Comparison of ENCODE assay signal across 8 cellular contexts in the genomic region with DNA sequence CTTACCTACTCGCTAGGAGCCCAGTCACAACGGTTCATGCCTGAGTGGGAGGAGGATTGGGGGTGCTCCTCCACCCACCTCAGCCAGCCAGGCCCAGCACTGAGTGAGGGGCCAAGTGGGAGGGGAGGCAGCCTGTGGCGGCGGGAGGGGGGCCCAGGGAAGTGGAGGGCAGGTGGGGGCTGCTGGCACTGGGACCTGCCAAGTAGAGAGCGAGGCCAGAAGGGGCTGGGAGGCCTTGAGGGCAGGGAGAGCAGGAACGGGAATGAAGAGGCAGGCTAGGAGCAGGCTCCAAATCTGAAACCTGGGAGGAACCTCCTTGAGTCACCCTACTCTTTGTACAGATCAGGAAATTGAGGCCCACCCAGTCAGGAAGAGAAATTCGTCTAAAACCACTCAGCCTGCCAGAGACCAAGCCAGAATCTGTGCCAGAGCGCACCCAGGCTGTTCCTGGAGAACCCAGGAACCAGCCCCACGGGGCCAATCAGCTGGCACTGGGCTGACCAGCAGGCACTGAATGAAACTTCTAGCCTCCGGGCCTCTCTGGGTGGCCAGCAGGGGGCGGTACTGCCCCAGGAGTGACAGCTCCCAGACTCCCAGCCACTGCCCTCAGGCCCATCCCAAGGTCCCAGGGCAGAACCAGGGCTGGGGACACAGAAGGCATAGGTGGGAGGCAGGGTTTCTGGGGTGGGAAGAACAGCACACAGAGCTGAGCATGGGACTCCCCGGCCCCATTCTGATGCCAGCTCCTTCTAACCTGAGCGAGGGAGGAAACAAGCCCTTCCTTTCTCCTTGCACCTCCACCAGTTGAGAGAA. TPM values are rescaled to one million over a fixed set of nuclear protein-coding genes. Genes with fewer than 3 reads are reported as not detected.
DNase-seq lines count a peak whose midpoint lies in the region; ATAC-seq and TF ChIP-seq lines count a peak whose summit lies in the region.

No MANE protein-coding gene starts in this region.

- no peaks in the 10 kb centered on the region for H3K36me3 Mint-ChIP-seq in activated T-helper 1 cell treated with anti-CD3 and anti-CD28 coated beads, Interleukin-12 subunit alpha, Interleukin-12 subunit beta, Interleukin-2, Interleukin-4 antibody, amounts not matched to agents 30 ng/mL and 10 ng/mL and 1 ng/mL, durations not matched to agents 14 hours and 24 hours and 36 hours (ENCODE audit: low read depth)

- TF ChIP-seq CTCF in GM06990 (IDR thresholded peaks at IDR 0.05; ENCODE audit: insufficient read depth, low read length, poor library complexity, severe bottlenecking): peak; percentile 98
- TF ChIP-seq CTCF in Panc1 (IDR thresholded peaks at IDR 0.05): peak; percentile 95
- peak; percentile 91 for TF ChIP-seq CTCF in fibroblast of mammary gland (conservative IDR thresholded peaks at IDR 0.05; ENCODE audit: control insufficient read depth, insufficient read depth, low read depth, low read length)
- peak; percentile 72 for TF ChIP-seq CTCF in neural cell (IDR thresholded peaks at IDR 0.05; ENCODE audit: poor library complexity, severe bottlenecking)
- peak; percentile 93 to 99 (median 94) for TF ChIP-seq CTCF in testis (IDR thresholded peaks at IDR 0.05)

- no peaks in the 10 kb centered on the region for H3K36me3 ChIP-seq in GM06990 (ENCODE audit: control insufficient read depth, insufficient read depth, low read length)
- H3K36me3 ChIP-seq in Panc1 (ENCODE audit: control insufficient read depth, insufficient read depth, low read length): no peaks in the 10 kb centered on the region
- H3K36me3 ChIP-seq in neural cell (ENCODE audit: insufficient read depth, low read length): no peaks in the 10 kb centered on the region
- H3K36me3 ChIP-seq in testis (ENCODE audit: low read depth, missing control alignments): no peaks in the 10 kb centered on the region

- H3K27me3 ChIP-seq in GM06990 (replicated peaks; ENCODE audit: control insufficient read depth, insufficient read depth, low read length) (no peaks in the 10 kb centered on the region), Panc1 (ENCODE audit: control insufficient read depth, insufficient read depth, low read length) (no peaks in the 10 kb centered on the region), neural cell (ENCODE audit: insufficient read depth, low read depth, low read length) (no peaks in the 10 kb centered on the region), testis (no peaks in the 10 kb centered on the region)

- peaks cover 77% of the 10 kb centered on the region for H3K4me1 Mint-ChIP-seq in activated T-helper 1 cell treated with anti-CD3 and anti-CD28 coated beads, Interleukin-12 subunit alpha, Interleukin-12 subunit beta, Interleukin-2, Interleukin-4 antibody, amounts not matched to agents 30 ng/mL and 10 ng/mL and 1 ng/mL, durations not matched to agents 14 hours and 24 hours and 36 hours (ENCODE audit: low read depth)

- H3K27ac ChIP-seq in Panc1 (ENCODE audit: low read length): peak overlapping the region; percentile 12; the same call in 1 of the 2 replicates
- no peak overlapping the region for H3K27ac ChIP-seq in neural cell (ENCODE audit: low read length)
- H3K27ac ChIP-seq in testis: no peak overlapping the region

- 40 to 42% methylated on average over 12 to 13 of the region's 13 CpGs for WGBS in testis, 2 donors

- in situ Hi-C loops in Panc1 (cut with HindIII; ENCODE audit: low pct_unique_long_range_greater_than_20kb, low sequenced_read_pairs): no loop called here

- peak; percentile 71 for TF ChIP-seq RAD21 in neural cell (conservative IDR thresholded peaks at IDR 0.05)

- POLR2A ChIA-PET in Panc1 (lab: Charles Lee): interaction anchor here (0.6 kb wide), 1 partner anchor 89 kb away, joined by 3 read pairs; no protein-coding TSS in a partner anchor

- no TSS peak for BruUV-seq in Panc1 (replicated peaks; lab: Mats Ljungman, UMichigan)

- peaks cover 32% of the 10 kb centered on the region for H3K4me1 ChIP-seq in Panc1 (ENCODE audit: control insufficient read depth, insufficient read depth, low read length)
- H3K4me1 ChIP-seq in testis: peaks cover 25% of the 10 kb centered on the region

- H3K4me2 ChIP-seq in neural cell (ENCODE audit: low read length): no peak overlapping the region

- no peak for TF ChIP-seq POLR2A in testis (IDR thresholded peaks at IDR 0.05)

- no peak overlapping the region for H2AFZ ChIP-seq in neural cell (ENCODE audit: low read depth, low read length)

- DNase-seq in GM06990 (ENCODE audit: extremely low read depth, insufficient read length) (peak; percentile 81), HuH-7 (ENCODE audit: low spot score) (peak; percentile 99), Panc1 (ENCODE audit: low read depth, low spot score) (no peak), fibroblast of mammary gland (ENCODE audit: low read depth) (peak; percentile 75), testis (peak; percentile 93)
- DNase-seq in activated T-helper 1 cell treated with anti-CD3 and anti-CD28 coated beads, Interleukin-12 subunit alpha, Interleukin-12 subunit beta, Interleukin-2, Interleukin-4 antibody, amounts not matched to agents 30 ng/mL and 10 ng/mL and 1 ng/mL, durations not matched to agents 14 hours and 24 hours and 36 hours (ENCODE audit: low spot score): peak; percentile 70

- no peak overlapping the region for H3K9ac ChIP-seq in neural cell (ENCODE audit: low read length)

- H3K9me3 Mint-ChIP-seq in activated T-helper 1 cell treated with anti-CD3 and anti-CD28 coated beads, Interleukin-12 subunit alpha, Interleukin-12 subunit beta, Interleukin-2, Interleukin-4 antibody, amounts not matched to agents 30 ng/mL and 10 ng/mL and 1 ng/mL, durations not matched to agents 14 hours and 24 hours and 36 hours: no peaks in the 10 kb centered on the region

- peak; percentile 95 for ATAC-seq in Panc1
- no peak for ATAC-seq in HG02884 (IDR thresholded peaks at IDR 0.05; ENCODE audit: unreplicated experiment)

- H3F3A ChIP-seq in neural cell (ENCODE audit: insufficient read depth, low read length, poor library complexity, severe bottlenecking): no peaks in the 10 kb centered on the region

- H3K9me3 ChIP-seq in Panc1 (ENCODE audit: control insufficient read depth, insufficient read depth, low read depth, low read length) (no peaks in the 10 kb centered on the region), neural cell (ENCODE audit: low read length) (no peaks in the 10 kb centered on the region), testis (no peaks in the 10 kb centered on the region)

- intact Hi-C loops in Panc1 (cut with micrococcal nuclease; ENCODE audit: unreplicated experiment) (loop anchor here (1.0 to 5.0 kb wide), 2 partner anchors 56 to 160 kb away; a partner anchor contains a TSS), testis (cut with DNase I; ENCODE audit: low total_unique reads) (loop anchor here (5.0 kb wide), 1 partner anchor 55 kb away; no protein-coding TSS in a partner anchor)
- intact Hi-C loops in activated T-helper 1 cell treated with anti-CD3 and anti-CD28 coated beads, Interleukin-12 subunit alpha, Interleukin-12 subunit beta, Interleukin-2, Interleukin-4 antibody, amounts not matched to agents 30 ng/mL and 10 ng/mL and 1 ng/mL, durations not matched to agents 14 hours and 24 hours and 36 hours (cut with micrococcal nuclease): loop anchor here (1.0 to 2.0 kb wide), 3 partner anchors 8 to 107 kb away; no protein-coding TSS in a partner anchor

- no peak overlapping the region for H3K4me3 Mint-ChIP-seq in activated T-helper 1 cell treated with anti-CD3 and anti-CD28 coated beads, Interleukin-12 subunit alpha, Interleukin-12 subunit beta, Interleukin-2, Interleukin-4 antibody, amounts not matched to agents 30 ng/mL and 10 ng/mL and 1 ng/mL, durations not matched to agents 14 hours and 24 hours and 36 hours

- no peak for TF ChIP-seq EP300 in neural cell (conservative IDR thresholded peaks at IDR 0.05; ENCODE audit: poor library complexity, severe bottlenecking)

- H4K20me1 ChIP-seq in neural cell (ENCODE audit: insufficient read depth): no peaks in the 10 kb centered on the region

- peak overlapping the region; percentile 76 for H3K27ac Mint-ChIP-seq in activated T-helper 1 cell treated with anti-CD3 and anti-CD28 coated beads, Interleukin-12 subunit alpha, Interleukin-12 subunit beta, Interleukin-2, Interleukin-4 antibody, amounts not matched to agents 30 ng/mL and 10 ng/mL and 1 ng/mL, durations not matched to agents 14 hours and 24 hours and 36 hours

- no peak overlapping the region for H3K4me3 ChIP-seq in GM06990 (replicated peaks; ENCODE audit: low read depth, low read length)
- no peak overlapping the region for H3K4me3 ChIP-seq in Panc1 (ENCODE audit: low read depth in 2 of 2, low read length in 2 of 2)
- no peak overlapping the region for H3K4me3 ChIP-seq in fibroblast of mammary gland (ENCODE audit: control insufficient read depth, low read depth, low read length)
- H3K4me3 ChIP-seq in neural cell (ENCODE audit: low read length): no peak overlapping the region
- H3K4me3 ChIP-seq in testis: no peak overlapping the region

- CTCF ChIA-PET in Panc1 (lab: Charles Lee): interaction anchor here (0.5 to 1.0 kb wide), 9 partner anchors 8 to 329 kb away, joined by 3 to 8 read pairs (median 4); no protein-coding TSS in a partner anchor

- H3K27me3 Mint-ChIP-seq in activated T-helper 1 cell treated with anti-CD3 and anti-CD28 coated beads, Interleukin-12 subunit alpha, Interleukin-12 subunit beta, Interleukin-2, Interleukin-4 antibody, amounts not matched to agents 30 ng/mL and 10 ng/mL and 1 ng/mL, durations not matched to agents 14 hours and 24 hours and 36 hours (ENCODE audit: insufficient read depth): no peaks in the 10 kb centered on the region

- H3K79me2 ChIP-seq in neural cell (replicated peaks; ENCODE audit: insufficient read depth, low read length): no peaks in the 10 kb centered on the region

- H3K9me2 ChIP-seq in neural cell (ENCODE audit: insufficient read depth, low read length): no peaks in the 10 kb centered on the region

TF ChIP-seq in neural cell, 6 proteins besides CTCF, POLR2A, EP300 and RAD21 (continues in another document):
- peak; percentile 66 for TF ChIP-seq SMC3 (conservative IDR thresholded peaks at IDR 0.05; ENCODE audit: poor library complexity)

RNA-seq across cellular contexts. Expression of a gene that starts 14.8 kb away (rescaled TPM):
- total RNA-seq in Panc1 (2021; ENCODE audit: unreplicated experiment) (0.57 TPM), testis (10 to 100 TPM; 74.3 to 76.4 TPM)
- 1.5 TPM for polyA plus RNA-seq in Panc1 (2012; ENCODE audit: insufficient read length)
- not detected in 2 replicates for total RNA-seq in activated T-helper 1 cell treated with anti-CD3 and anti-CD28 coated beads, Interleukin-12 subunit alpha, Interleukin-12 subunit beta, Interleukin-2, Interleukin-4 antibody, amounts not matched to agents 30 ng/mL and 10 ng/mL and 1 ng/mL, durations not matched to agents 14 hours and 24 hours and 36 hours
- polyA plus RNA-seq in neural cell (not detected in 2 replicates), testis (ENCODE audit: insufficient read depth, low read depth, low replicate concordance) (76.2 TPM)
- polyA minus RNA-seq in neural cell: not detected in 2 replicates

RNA-seq across cellular contexts. Expression of a gene that starts 51.5 kb away (rescaled TPM):
- total RNA-seq in Panc1 (2021; ENCODE audit: unreplicated experiment): 11.2 TPM
- 6.3 TPM for polyA plus RNA-seq in Panc1 (2012; ENCODE audit: insufficient read length)
- 102 TPM in 2 replicates for total RNA-seq in activated T-helper 1 cell treated with anti-CD3 and anti-CD28 coated beads, Interleukin-12 subunit alpha, Interleukin-12 subunit beta, Interleukin-2, Interleukin-4 antibody, amounts not matched to agents 30 ng/mL and 10 ng/mL and 1 ng/mL, durations not matched to agents 14 hours and 24 hours and 36 hours
- polyA plus RNA-seq in neural cell: 28.8 and 31.7 TPM in 2 replicates
- 26.6 and 34.1 TPM in 2 replicates for polyA minus RNA-seq in neural cell
- 100 to 1,000 TPM; 217 to 220 TPM for total RNA-seq in testis
- polyA plus RNA-seq in testis (ENCODE audit: insufficient read depth, low read depth, low replicate concordance): 80.7 TPM

Comparison
In these comparisons a context has a peak if more than half of its experiments do, and no peak if none do; other contexts are left out.
1. RNA of a gene that starts 14.8 kb away (total RNA-seq): 74.3 to 76.4 TPM in testis; 0.57 TPM in Panc1 (single experiment) and not detected in activated T-helper 1 cell treated with anti-CD3 and anti-CD28 coated beads, Interleukin-12 subunit alpha, Interleukin-12 subunit beta, Interleukin-2, Interleukin-4 antibody, amounts not matched to agents 30 ng/mL and 10 ng/mL and 1 ng/mL, durations not matched to agents 14 hours and 24 hours and 36 hours; every median in the first group is over 10 times any median in the second.
2. Peak in every context shown above with its lines, with median percentiles within 50 percentile points of each other: CTCF ChIP-seq.